ENCODE assay signal across 8 cellular contexts in genomic region chr5:109409061-109409843, GRCh38. TPM values are rescaled to one million over a fixed set of nuclear protein-coding genes. Genes with fewer than 3 reads are reported as not detected.
DNase-seq lines count a peak whose midpoint lies in the region; ATAC-seq and TF ChIP-seq lines count a peak whose summit lies in the region.

No MANE protein-coding gene starts in this region.

- peak overlapping the region; percentile 99 for H3K27ac ChIP-seq in suprapubic skin

- TF ChIP-seq CTCF in suprapubic skin (IDR thresholded peaks at IDR 0.05): no peak

- peak in 1 of 2 donors; percentile 17 for TF ChIP-seq POLR2A in suprapubic skin (IDR thresholded peaks at IDR 0.05)

- peak overlapping the region; percentile 94 for H3K4me3 ChIP-seq in suprapubic skin

- WGBS in suprapubic skin: 0% methylated on average over 29 of the region's 50 CpGs

- no peaks in the 10 kb centered on the region for H3K36me3 ChIP-seq in suprapubic skin

- TF ChIP-seq EP300 in suprapubic skin (IDR thresholded peaks at IDR 0.05): no peak

- ATAC-seq in GM21529 (IDR thresholded peaks at IDR 0.05; ENCODE audit: unreplicated experiment): peak; percentile 34

- H3K9me3 ChIP-seq in suprapubic skin: no peaks in the 10 kb centered on the region

- no peaks in the 10 kb centered on the region for H3K27me3 ChIP-seq in suprapubic skin

- DNase-seq in DMS79 (lab: John Stamatoyannopoulos, UW): peak; percentile 24
- DNase-seq in HuH-7.5 (ENCODE audit: low spot score): peak; percentile 47
- DNase-seq in SHP77 treated with DMSO at 0.1 percent for 48 hours (lab: John Stamatoyannopoulos, UW): peak; percentile 73
- DNase-seq in activated gamma-delta T cell treated with Interleukin-2 at 50 U/mL for 16 hours: peak; percentile 83
- peak; percentile 40 for DNase-seq in foreskin melanocyte
- DNase-seq in nucleus accumbens (lab: John Stamatoyannopoulos, UW): peak in 55 of 56 donors; percentile 30 to 85 (median 68)
- peak; percentile 85 to 90 for DNase-seq in suprapubic skin (ENCODE audit: low spot score in 2 of 2)

- peaks cover 56% of the 10 kb centered on the region for H3K4me1 ChIP-seq in suprapubic skin

RNA-seq across cellular contexts. Expression of gene PJA2, which starts 0.5 kb away (rescaled TPM):
- 10 to 100 TPM; 43.5 to 68.1 (median 65.0) TPM for total RNA-seq in suprapubic skin

Comparison
In these comparisons a context has a peak if more than half of its experiments do, and no peak if none do; other contexts are left out.
1. Peak in every context shown above with its lines: DNase-seq, ATAC-seq, H3K4me3 ChIP-seq and H3K27ac ChIP-seq.
2. DNase-seq: peak in every context shown above with its lines; median percentile 88 in suprapubic skin; 83 in activated gamma-delta T cell treated with Interleukin-2 at 50 U/mL for 16 hours; 73 in SHP77 treated with DMSO at 0.1 percent for 48 hours; 68 in nucleus accumbens; 47 in HuH-7.5; 40 in foreskin melanocyte; 24 in DMS79.